Comparison of ENCODE assay signal across 1 cellular context in the genomic region with DNA sequence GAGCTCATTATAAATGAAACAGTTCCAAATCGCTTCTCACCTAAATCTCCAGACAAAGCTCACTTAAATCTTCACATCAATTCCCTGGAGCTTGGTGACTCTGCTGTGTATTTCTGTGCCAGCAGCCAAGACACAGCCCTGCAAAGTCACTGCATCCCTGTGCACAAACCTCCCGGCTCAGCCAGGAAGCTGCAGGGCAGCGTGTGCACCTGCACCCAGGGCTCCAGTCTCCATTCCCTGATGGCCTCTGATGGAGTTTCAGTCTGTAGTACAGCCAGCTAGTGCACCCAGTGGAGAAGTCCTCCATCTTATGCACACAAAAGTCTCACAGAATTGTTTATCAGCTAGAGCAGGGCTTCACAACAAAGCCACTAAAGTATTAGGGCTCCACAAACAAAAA.
TF ChIP-seq lines count a peak whose summit lies in the region.

No MANE protein-coding gene starts in this region.

TF ChIP-seq in HepG2, 621 proteins besides CTCF, POLR2A, EP300 and RAD21:
- TF ChIP-seq REXO4 (CRISPR knock-in tag; IDR thresholded peaks at IDR 0.05; ENCODE audit: borderline replicate concordance) = no peak
- no peak for TF ChIP-seq NFE2L1 (CRISPR knock-in tag; IDR thresholded peaks at IDR 0.05; ENCODE audit: borderline replicate concordance)
- no peak for TF ChIP-seq ZNF263 (CRISPR knock-in tag; IDR thresholded peaks at IDR 0.05)
- TF ChIP-seq ZNF740 (CRISPR knock-in tag; IDR thresholded peaks at IDR 0.05) = no peak
- no peak for TF ChIP-seq MYNN (CRISPR knock-in tag; IDR thresholded peaks at IDR 0.05; ENCODE audit: low read depth)
- no peak for TF ChIP-seq ZNF558 (CRISPR knock-in tag; IDR thresholded peaks at IDR 0.05; ENCODE audit: borderline replicate concordance)
- no peak for TF ChIP-seq ZNF75D (CRISPR knock-in tag; IDR thresholded peaks at IDR 0.05; ENCODE audit: borderline replicate concordance)
- no peak for TF ChIP-seq ZFAT (CRISPR knock-in tag; conservative IDR thresholded peaks at IDR 0.05)
- TF ChIP-seq SMYD3 (CRISPR knock-in tag; IDR thresholded peaks at IDR 0.05) = no peak
TF ChIP-seq in HepG2: peak in this region for 0.
